Comparison of ENCODE assay signal across 9 cellular contexts in the genomic region with DNA sequence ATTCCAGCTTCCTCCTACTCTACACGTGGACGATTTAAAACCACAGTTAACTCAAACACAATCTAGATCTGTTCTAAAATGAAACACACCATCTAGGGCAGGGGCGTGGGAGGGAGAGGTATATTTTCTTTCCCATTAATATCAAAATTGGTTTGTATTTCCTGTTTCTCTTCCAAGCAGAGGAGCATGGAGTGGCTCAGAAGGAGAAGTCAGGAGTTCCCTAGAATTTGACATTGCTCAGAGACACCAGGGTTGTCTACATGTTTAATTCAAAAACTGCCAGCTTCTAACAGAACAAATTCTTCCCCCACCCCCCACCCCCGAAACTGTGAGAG. TPM values are rescaled to one million over a fixed set of nuclear protein-coding genes. Genes with fewer than 3 reads are reported as not detected.
DNase-seq lines count a peak whose midpoint lies in the region; ATAC-seq and TF ChIP-seq lines count a peak whose summit lies in the region.
"Had no signal": no experiment of that assay in that cellular context is flagged by ENCODE, and none has a peak within 500 bp of the region (broad histone marks: within the 10 kb centered on the region; RNA-seq: fewer than 3 reads in every experiment).

No MANE protein-coding gene starts in this region.

- 37% methylated on average over 2 of the region's 4 CpGs; no CpG with 5 or more reads in 1 of the 2 experiments for WGBS in endodermal cell (ENCODE audit: insufficient coverage in 1 of 2, insufficient read length in 1 of 2), 2 experiments

- peak; percentile 23 for DNase-seq in ELR (ENCODE audit: low read depth)
- DNase-seq in endodermal cell: no peak
- DNase-seq in osteoblast (ENCODE audit: insufficient read length, low spot score, missing footprints): no peak
- DNase-seq in DMS79 treated with DMSO at 0.1 percent for 48 hours (lab: John Stamatoyannopoulos, UW): no peak
- DNase-seq in NCI-H748 treated with DMSO at 0.1 percent for 48 hours (lab: John Stamatoyannopoulos, UW): no peak
- DNase-seq in H4 (ENCODE audit: low spot score): no peak
- DNase-seq: NCI-H1105 treated with DMSO at 0.1 percent for 48 hours had no signal

- H3K36me3 Mint-ChIP-seq in endodermal cell (ENCODE audit: low read depth): peaks cover 17% of the 10 kb centered on the region

- H3K4me2 ChIP-seq in OCI-LY3 (ENCODE audit: low read length) (peak overlapping the region; percentile 76), osteoblast (ENCODE audit: insufficient read depth, low read length) (peak overlapping the region; percentile 57)

- H3K27me3 ChIP-seq in OCI-LY3 (ENCODE audit: low read depth, low read length) (no peaks in the 10 kb centered on the region; the same call in 1 of the 2 replicates), endodermal cell (ENCODE audit: control insufficient read depth, insufficient read depth, low read length, poor library complexity, severe bottlenecking) (peaks cover 4% of the 10 kb centered on the region), osteoblast (ENCODE audit: insufficient read depth, low read length) (no peaks in the 10 kb centered on the region)

- ATAC-seq in HG03521 (IDR thresholded peaks at IDR 0.05; ENCODE audit: unreplicated experiment): no peak

- peaks cover 21% of the 10 kb centered on the region; the same call in 1 of the 2 replicates for H4K20me1 ChIP-seq in OCI-LY3 (ENCODE audit: insufficient read depth, low read length)
- H4K20me1 ChIP-seq in osteoblast (ENCODE audit: insufficient read depth, low read length): peaks cover 2% of the 10 kb centered on the region

- peak overlapping the region; percentile 89 for H3K27ac Mint-ChIP-seq in endodermal cell

- H3K79me2 ChIP-seq in OCI-LY3 (ENCODE audit: low read length) (peaks cover 17% of the 10 kb centered on the region), osteoblast (ENCODE audit: insufficient read depth, low read length) (no peaks in the 10 kb centered on the region)

- H3K4me1 ChIP-seq in OCI-LY3 (ENCODE audit: low read length) (peaks cover 60% of the 10 kb centered on the region), endodermal cell (ENCODE audit: control insufficient read depth, insufficient read depth, low read length) (peaks cover 18% of the 10 kb centered on the region), osteoblast (ENCODE audit: insufficient read depth, low read length) (peaks cover 37% of the 10 kb centered on the region)

- H2AFZ ChIP-seq in OCI-LY3 (ENCODE audit: low read depth, low read length) (no peak overlapping the region), osteoblast (ENCODE audit: low read length) (no peak overlapping the region)

- no peaks in the 10 kb centered on the region for H3K36me3 ChIP-seq in OCI-LY3 (replicated peaks; ENCODE audit: low read depth, low read length)
- H3K36me3 ChIP-seq in endodermal cell (ENCODE audit: control insufficient read depth, insufficient read depth, low read length): peaks cover 5% of the 10 kb centered on the region
- H3K36me3 ChIP-seq in osteoblast (ENCODE audit: insufficient read depth, low read length): no peaks in the 10 kb centered on the region

- peak overlapping the region; percentile 72 for H3K4me3 ChIP-seq in OCI-LY3 (ENCODE audit: low read length)
- H3K4me3 ChIP-seq in endodermal cell (ENCODE audit: low read length): peak overlapping the region; percentile 96
- no peak overlapping the region for H3K4me3 ChIP-seq in osteoblast (ENCODE audit: insufficient read depth, low read length)

- H3K9ac ChIP-seq in OCI-LY3 (ENCODE audit: low read length): peak overlapping the region; percentile 66; the same call in 1 of the 2 replicates
- H3K9ac ChIP-seq in endodermal cell (ENCODE audit: extremely low read depth, low read length, poor library complexity, severe bottlenecking): peak overlapping the region; percentile 48

- H3K9me3 Mint-ChIP-seq in endodermal cell: no peaks in the 10 kb centered on the region

- H3K27ac ChIP-seq in OCI-LY3 (ENCODE audit: low read length) (no peak overlapping the region), endodermal cell (ENCODE audit: low read depth, low read length) (peak overlapping the region; percentile 69), osteoblast (ENCODE audit: low read depth, low read length) (no peak overlapping the region)

- TF ChIP-seq CTCF in OCI-LY3 (IDR thresholded peaks at IDR 0.05; ENCODE audit: low read depth, low read length) (no peak), endodermal cell (conservative IDR thresholded peaks at IDR 0.05) (no peak), osteoblast (IDR thresholded peaks at IDR 0.05; ENCODE audit: extremely low read depth, low read depth, low read length) (no peak)

- H3K9me3 ChIP-seq in OCI-LY3 (ENCODE audit: insufficient read depth, low read length) (no peaks in the 10 kb centered on the region), endodermal cell (ENCODE audit: control insufficient read depth, low read length) (no peaks in the 10 kb centered on the region), osteoblast (ENCODE audit: low read depth, low read length) (no peaks in the 10 kb centered on the region)

- H3K4me3 Mint-ChIP-seq in endodermal cell: peak overlapping the region; percentile 88

- H3K4me1 Mint-ChIP-seq in endodermal cell: peaks cover 38% of the 10 kb centered on the region

- peaks cover 26% of the 10 kb centered on the region for H3K27me3 Mint-ChIP-seq in endodermal cell (ENCODE audit: insufficient read depth)

RNA-seq across cellular contexts. Expression of gene PREX1, which starts 2.3 kb away (rescaled TPM):
- total RNA-seq in endodermal cell: 10 to 100 TPM; 65.3 to 70.5 TPM
- polyA plus RNA-seq in endodermal cell (2013, experiment 1 of 2): 74.2 TPM
- polyA plus RNA-seq in endodermal cell (2013, experiment 2 of 2): 71.0 TPM
- 12.7 and 14.1 TPM in 2 replicates for total RNA-seq in osteoblast
- 2.8 and 3.1 TPM in 2 replicates for total RNA-seq in H4 (2014; rRNA removed; shearing (Covaris generic))
